2 cellular contexts compared by ENCODE assay signal in the genomic region with DNA sequence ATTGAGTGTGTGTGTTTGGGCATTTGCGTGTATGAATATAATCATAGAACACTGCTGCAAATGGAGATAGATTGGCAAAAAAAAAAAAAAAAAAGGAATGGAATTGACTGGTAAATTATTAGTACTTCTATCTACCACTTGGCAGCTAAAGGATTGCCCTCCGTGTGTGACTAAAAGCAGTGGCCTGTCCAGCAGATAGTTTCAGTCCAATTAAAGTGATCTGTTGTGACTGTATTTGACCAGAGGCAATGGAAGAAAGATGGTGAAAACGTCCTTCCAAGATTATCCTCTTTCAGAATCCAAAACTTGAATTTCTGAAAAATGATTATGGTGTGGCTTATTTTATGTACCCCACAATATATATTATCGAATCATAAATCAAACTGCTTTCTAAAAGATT.
TF ChIP-seq lines count a peak whose summit lies in the region.

No MANE protein-coding gene starts in this region.

TF ChIP-seq in liver, 16 proteins besides CTCF, POLR2A, EP300 and RAD21:
- TF ChIP-seq EGR1 (IDR thresholded peaks at IDR 0.05; ENCODE audit: low read depth in 2 of 2) (peak in 1 of 2 donors; percentile 4), TAF1 (conservative IDR thresholded peaks at IDR 0.05) (no peak), NR2F2 (IDR thresholded peaks at IDR 0.05) (no peak), YY1 (IDR thresholded peaks at IDR 0.05) (peak; percentile 12)

TF ChIP-seq in HepG2, 621 proteins besides CTCF, POLR2A, EP300 and RAD21:
- TF ChIP-seq ZC3H4 (CRISPR knock-in tag; IDR thresholded peaks at IDR 0.05; ENCODE audit: borderline replicate concordance), result no peak
- TF ChIP-seq POGZ (CRISPR knock-in tag; IDR thresholded peaks at IDR 0.05), result no peak
- TF ChIP-seq, protein P1, sequence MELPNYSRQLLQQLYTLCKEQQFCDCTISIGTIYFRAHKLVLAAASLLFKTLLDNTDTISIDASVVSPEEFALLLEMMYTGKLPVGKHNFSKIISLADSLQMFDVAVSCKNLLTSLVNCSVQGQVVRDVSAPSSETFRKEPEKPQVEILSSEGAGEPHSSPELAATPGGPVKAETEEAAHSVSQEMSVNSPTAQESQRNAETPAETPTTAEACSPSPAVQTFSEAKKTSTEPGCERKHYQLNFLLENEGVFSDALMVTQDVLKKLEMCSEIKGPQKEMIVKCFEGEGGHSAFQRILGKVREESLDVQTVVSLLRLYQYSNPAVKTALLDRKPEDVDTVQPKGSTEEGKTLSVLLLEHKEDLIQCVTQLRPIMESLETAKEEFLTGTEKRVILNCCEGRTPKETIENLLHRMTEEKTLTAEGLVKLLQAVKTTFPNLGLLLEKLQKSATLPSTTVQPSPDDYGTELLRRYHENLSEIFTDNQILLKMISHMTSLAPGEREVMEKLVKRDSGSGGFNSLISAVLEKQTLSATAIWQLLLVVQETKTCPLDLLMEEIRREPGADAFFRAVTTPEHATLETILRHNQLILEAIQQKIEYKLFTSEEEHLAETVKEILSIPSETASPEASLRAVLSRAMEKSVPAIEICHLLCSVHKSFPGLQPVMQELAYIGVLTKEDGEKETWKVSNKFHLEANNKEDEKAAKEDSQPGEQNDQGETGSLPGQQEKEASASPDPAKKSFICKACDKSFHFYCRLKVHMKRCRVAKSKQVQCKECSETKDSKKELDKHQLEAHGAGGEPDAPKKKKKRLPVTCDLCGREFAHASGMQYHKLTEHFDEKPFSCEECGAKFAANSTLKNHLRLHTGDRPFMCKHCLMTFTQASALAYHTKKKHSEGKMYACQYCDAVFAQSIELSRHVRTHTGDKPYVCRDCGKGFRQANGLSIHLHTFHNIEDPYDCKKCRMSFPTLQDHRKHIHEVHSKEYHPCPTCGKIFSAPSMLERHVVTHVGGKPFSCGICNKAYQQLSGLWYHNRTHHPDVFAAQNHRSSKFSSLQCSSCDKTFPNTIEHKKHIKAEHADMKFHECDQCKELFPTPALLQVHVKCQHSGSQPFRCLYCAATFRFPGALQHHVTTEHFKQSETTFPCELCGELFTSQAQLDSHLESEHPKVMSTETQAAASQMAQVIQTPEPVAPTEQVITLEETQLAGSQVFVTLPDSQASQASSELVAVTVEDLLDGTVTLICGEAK (IDR thresholded peaks at IDR 0.05), result no peak
- TF ChIP-seq, protein P1 (CRISPR knock-in tag; IDR thresholded peaks at IDR 0.05), result no peak
- TF ChIP-seq BRD4 (CRISPR knock-in tag; IDR thresholded peaks at IDR 0.05), result no peak
- TF ChIP-seq, protein P2, sequence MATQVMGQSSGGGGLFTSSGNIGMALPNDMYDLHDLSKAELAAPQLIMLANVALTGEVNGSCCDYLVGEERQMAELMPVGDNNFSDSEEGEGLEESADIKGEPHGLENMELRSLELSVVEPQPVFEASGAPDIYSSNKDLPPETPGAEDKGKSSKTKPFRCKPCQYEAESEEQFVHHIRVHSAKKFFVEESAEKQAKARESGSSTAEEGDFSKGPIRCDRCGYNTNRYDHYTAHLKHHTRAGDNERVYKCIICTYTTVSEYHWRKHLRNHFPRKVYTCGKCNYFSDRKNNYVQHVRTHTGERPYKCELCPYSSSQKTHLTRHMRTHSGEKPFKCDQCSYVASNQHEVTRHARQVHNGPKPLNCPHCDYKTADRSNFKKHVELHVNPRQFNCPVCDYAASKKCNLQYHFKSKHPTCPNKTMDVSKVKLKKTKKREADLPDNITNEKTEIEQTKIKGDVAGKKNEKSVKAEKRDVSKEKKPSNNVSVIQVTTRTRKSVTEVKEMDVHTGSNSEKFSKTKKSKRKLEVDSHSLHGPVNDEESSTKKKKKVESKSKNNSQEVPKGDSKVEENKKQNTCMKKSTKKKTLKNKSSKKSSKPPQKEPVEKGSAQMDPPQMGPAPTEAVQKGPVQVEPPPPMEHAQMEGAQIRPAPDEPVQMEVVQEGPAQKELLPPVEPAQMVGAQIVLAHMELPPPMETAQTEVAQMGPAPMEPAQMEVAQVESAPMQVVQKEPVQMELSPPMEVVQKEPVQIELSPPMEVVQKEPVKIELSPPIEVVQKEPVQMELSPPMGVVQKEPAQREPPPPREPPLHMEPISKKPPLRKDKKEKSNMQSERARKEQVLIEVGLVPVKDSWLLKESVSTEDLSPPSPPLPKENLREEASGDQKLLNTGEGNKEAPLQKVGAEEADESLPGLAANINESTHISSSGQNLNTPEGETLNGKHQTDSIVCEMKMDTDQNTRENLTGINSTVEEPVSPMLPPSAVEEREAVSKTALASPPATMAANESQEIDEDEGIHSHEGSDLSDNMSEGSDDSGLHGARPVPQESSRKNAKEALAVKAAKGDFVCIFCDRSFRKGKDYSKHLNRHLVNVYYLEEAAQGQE (IDR thresholded peaks at IDR 0.05; ENCODE audit: borderline replicate concordance in 1 of 2, low read depth in 1 of 2, low read length in 2 of 2), result no peak
- TF ChIP-seq SIX4 (CRISPR knock-in tag; IDR thresholded peaks at IDR 0.05), result no peak
- TF ChIP-seq XRCC5 (optimal IDR thresholded peaks at IDR 0.05; ENCODE audit: low read length), result no peak
- no peak for TF ChIP-seq YY1 (IDR thresholded peaks at IDR 0.05; ENCODE audit: insufficient read depth, insufficient replicate concordance, low read depth, low read length)
- no peak for TF ChIP-seq ZNF577 (CRISPR knock-in tag; IDR thresholded peaks at IDR 0.05; ENCODE audit: borderline replicate concordance, low read depth)
- no peak for TF ChIP-seq PHF5A (CRISPR knock-in tag; IDR thresholded peaks at IDR 0.05; ENCODE audit: low read depth, unreplicated experiment)
- TF ChIP-seq ARID2 (CRISPR knock-in tag; IDR thresholded peaks at IDR 0.05; ENCODE audit: borderline replicate concordance), result no peak
- no peak for TF ChIP-seq FOXO1 (CRISPR knock-in tag; IDR thresholded peaks at IDR 0.05)
TF ChIP-seq in HepG2: peak in this region for 0.
